Comparison of ENCODE assay signal across 18 cellular contexts in the genomic region with DNA sequence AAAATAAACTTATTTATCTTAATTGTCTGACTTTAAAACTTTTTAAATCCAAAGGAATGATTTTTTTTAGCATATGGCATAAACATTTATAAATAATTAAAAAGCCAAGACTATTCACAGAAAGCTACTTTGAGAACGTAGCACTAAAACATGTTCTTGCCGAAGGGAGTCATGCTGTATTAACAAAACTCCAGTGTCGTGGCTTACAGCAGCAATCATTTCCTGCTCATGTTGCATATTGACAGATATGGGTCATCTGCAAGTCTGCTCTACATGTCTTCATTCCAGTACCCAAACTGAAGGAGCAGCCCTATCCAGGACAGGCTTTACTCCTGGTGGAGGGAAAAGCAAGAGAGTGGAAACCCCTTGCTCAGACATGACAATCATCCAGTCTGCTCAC.
"Had no signal": no experiment of that assay in that cellular context is flagged by ENCODE, and none has a peak within 500 bp of the region (broad histone marks: within the 10 kb centered on the region; RNA-seq: fewer than 3 reads in every experiment).

No MANE protein-coding gene starts in this region.

- H3K9me3 ChIP-seq: mucosa of descending colon, neutrophil, right atrium auricular region, upper lobe of right lung, vagina had no signal

- H3K27me3 ChIP-seq: neutrophil, right atrium auricular region, tibial artery, upper lobe of right lung, vagina had no signal

- H3K36me3 ChIP-seq: neutrophil, right atrium auricular region, upper lobe of right lung, vagina had no signal

- H3K27ac ChIP-seq: coronary artery, neutrophil, right atrium auricular region, tibial artery, upper lobe of right lung, vagina had no signal

- DNase-seq: cerebellar nuclear complex; effector CD4-positive, alpha-beta T cell; head of caudate nucleus; hippocampal formation; kidney glomerular epithelial cell; mammary epithelial cell; mucosa of descending colon; naive thymus-derived CD8-positive, alpha-beta T cell; posterior cingulate gyrus; stimulated activated CD4-positive, alpha-beta T cell treated with anti-CD3 and anti-CD28 coated beads, Interleukin-4, amount 100 ng/mL, for 1 hour; stimulated activated CD8-positive, alpha-beta memory T cell treated with anti-CD3 and anti-CD28 coated beads, Interleukin-4, amount 100 ng/mL, for 48 hours; stimulated activated naive CD8-positive, alpha-beta T cell treated with anti-CD3 and anti-CD28 coated beads, Interleukin-15, Interleukin-2, amounts not matched to agents 100 U/mL and 50 U/mL, for 24 hours; tibial artery; upper lobe of right lung had no signal

- H3K4me1 ChIP-seq: right atrium auricular region, tibial artery, upper lobe of right lung, vagina had no signal

- H3K4me3 ChIP-seq: coronary artery, mucosa of descending colon, right atrium auricular region, tibial artery, upper lobe of right lung, vagina had no signal
